ENCODE assay signal across 10 cellular contexts in genomic region chr6:148524509-148524908, GRCh38.
DNase-seq lines count a peak whose midpoint lies in the region; ATAC-seq and TF ChIP-seq lines count a peak whose summit lies in the region.
"Had no signal": no experiment of that assay in that cellular context is flagged by ENCODE, and none has a peak within 500 bp of the region (broad histone marks: within the 10 kb centered on the region; RNA-seq: fewer than 3 reads in every experiment).

No MANE protein-coding gene starts in this region.

- CTCF ChIA-PET in activated CD4-positive, alpha-beta memory T cell treated with anti-CD3 and anti-CD28 coated beads for 36 hours (lab: Charles Lee) = interaction anchor here (0.6 to 1.3 kb wide), 2 partner anchors 36 to 43 kb away, joined by 3 to 6 read pairs; no protein-coding TSS in a partner anchor

- 2 to 5% methylated on average over 6 of the region's 6 CpGs for WGBS in gastroesophageal sphincter (ENCODE audit: low coverage in 1 of 2), 2 donors

- H3K36me3 ChIP-seq in gastroesophageal sphincter = peaks cover 0 to 54% of the 10 kb centered on the region in 2 donors

- POLR2A ChIA-PET in activated CD4-positive, alpha-beta memory T cell treated with anti-CD3 and anti-CD28 coated beads for 36 hours (lab: Charles Lee) = no interaction called here

- no peak for TF ChIP-seq CTCF in gastroesophageal sphincter (IDR thresholded peaks at IDR 0.05)

- peak overlapping the region; percentile 61 to 83 (median 75) for H3K27ac ChIP-seq in gastroesophageal sphincter

- no peaks in the 10 kb centered on the region for H3K9me3 Mint-ChIP-seq in activated CD4-positive, alpha-beta memory T cell treated with anti-CD3 and anti-CD28 coated beads for 36 hours

- ATAC-seq in gastroesophageal sphincter (peak; percentile 16), sciatic nerve (no peak)

- no peaks in the 10 kb centered on the region for H3K9me3 ChIP-seq in gastroesophageal sphincter

- H3K4me1 ChIP-seq in gastroesophageal sphincter = peaks cover 6 to 73% (median 10%) of the 10 kb centered on the region in 3 donors

- peak overlapping the region; percentile 77 for H3K27ac Mint-ChIP-seq in activated CD4-positive, alpha-beta memory T cell treated with anti-CD3 and anti-CD28 coated beads for 36 hours

- intact Hi-C loops in activated CD4-positive, alpha-beta memory T cell treated with anti-CD3 and anti-CD28 coated beads for 36 hours (cut with micrococcal nuclease) = loop anchor here (5.0 to 10.0 kb wide), 2 partner anchors 82 to 1670 kb away; no protein-coding TSS in a partner anchor
- intact Hi-C loops in sciatic nerve (cut with DNase I) = no loop called here

- no peak for TF ChIP-seq EP300 in gastroesophageal sphincter (IDR thresholded peaks at IDR 0.05)

- H3K4me3 Mint-ChIP-seq in activated CD4-positive, alpha-beta memory T cell treated with anti-CD3 and anti-CD28 coated beads for 36 hours = peak overlapping the region; percentile 24

- peaks cover 27% of the 10 kb centered on the region for H3K4me1 Mint-ChIP-seq in activated CD4-positive, alpha-beta memory T cell treated with anti-CD3 and anti-CD28 coated beads for 36 hours (ENCODE audit: low read depth)

- H3K27me3 Mint-ChIP-seq in activated CD4-positive, alpha-beta memory T cell treated with anti-CD3 and anti-CD28 coated beads for 36 hours = peaks cover 2% of the 10 kb centered on the region

- H3K27me3 ChIP-seq in gastroesophageal sphincter = no peaks in the 10 kb centered on the region

- no peaks in the 10 kb centered on the region for H3K36me3 Mint-ChIP-seq in activated CD4-positive, alpha-beta memory T cell treated with anti-CD3 and anti-CD28 coated beads for 36 hours

- TF ChIP-seq POLR2A in gastroesophageal sphincter (IDR thresholded peaks at IDR 0.05) = no peak

- peak overlapping the region; percentile 10 to 34 for H3K4me3 ChIP-seq in gastroesophageal sphincter

- peak; percentile 72 for DNase-seq in H4 (ENCODE audit: low spot score)
- peak; percentile 35 for DNase-seq in activated CD4-positive, alpha-beta memory T cell treated with anti-CD3 and anti-CD28 coated beads for 36 hours
- DNase-seq in stromal cell of bone marrow (ENCODE audit: low read depth) = peak; percentile 87
- no peak for DNase-seq in sciatic nerve (ENCODE audit: low spot score)
- no peak for DNase-seq in NCI-H2081 (lab: John Stamatoyannopoulos, UW)
- no peak for DNase-seq in NCI-H2081 treated with DMSO at 0.1 percent for 48 hours (lab: John Stamatoyannopoulos, UW)
- DNase-seq: activated effector memory CD4-positive, alpha-beta T cell treated with Interleukin-2 at 50 U/mL for 16 hours; NCI-H1694 treated with DMSO at 0.1 percent for 48 hours; stimulated activated naive CD8-positive, alpha-beta T cell treated with anti-CD3 and anti-CD28 coated beads, Interleukin-15, Interleukin-2, amounts not matched to agents 100 U/mL and 50 U/mL, for 24 hours had no signal

Comparison
In these comparisons a context has a peak if more than half of its experiments do, and no peak if none do; other contexts are left out.
1. DNase-seq: peak in H4 (single experiment), activated CD4-positive, alpha-beta memory T cell treated with anti-CD3 and anti-CD28 coated beads for 36 hours (single experiment) and stromal cell of bone marrow (single experiment); none in sciatic nerve (single experiment), NCI-H2081 (0 of 2) and NCI-H2081 treated with DMSO at 0.1 percent for 48 hours (single experiment).